Comparison of ENCODE assay signal across 1 cellular context in genomic region chr3:44289882-44290462, GRCh38.
TF ChIP-seq lines count a peak whose summit lies in the region.

No MANE protein-coding gene starts in this region.

TF ChIP-seq in K562, 482 proteins besides CTCF, POLR2A, EP300 and RAD21 (continued from another document):
- peak; percentile 63 for TF ChIP-seq SMARCA4 (IDR thresholded peaks at IDR 0.05)
- peak; percentile 79 for TF ChIP-seq JUND (IDR thresholded peaks at IDR 0.05; ENCODE audit: borderline replicate concordance, low read depth, low read length)
- peak; percentile 84; the same call in 2 of the 3 replicates for TF ChIP-seq JUND (tag; IDR thresholded peaks at IDR 0.05; ENCODE audit: borderline replicate concordance, low read depth, low read length)
- peak; percentile 63 for TF ChIP-seq DPF2 (IDR thresholded peaks at IDR 0.05)
- TF ChIP-seq ETV5 (CRISPR knock-in tag; IDR thresholded peaks at IDR 0.05; ENCODE audit: low read depth), result peak; percentile 59; the same call in 1 of the 2 replicates
- no peak for TF ChIP-seq ZNF584 (CRISPR knock-in tag; IDR thresholded peaks at IDR 0.05; ENCODE audit: low read depth)
- TF ChIP-seq LEF1 (IDR thresholded peaks at IDR 0.05), result 0 out of 2 replicates have a peak, but pooled peaks have one; percentile 30
- 0 out of 2 replicates have a peak, but pooled peaks have one; percentile 42 for TF ChIP-seq ZEB2 (IDR thresholded peaks at IDR 0.05)
- TF ChIP-seq ARID3A (IDR thresholded peaks at IDR 0.05; ENCODE audit: borderline replicate concordance, low read depth, low read length), result no peak
- 0 out of 2 replicates have a peak, but pooled peaks have one; percentile 38 for TF ChIP-seq JUN (IDR thresholded peaks at IDR 0.05; ENCODE audit: borderline replicate concordance, low read depth, low read length)
- no peak for TF ChIP-seq JUN (CRISPR knock-in tag; IDR thresholded peaks at IDR 0.05; ENCODE audit: borderline replicate concordance)
- TF ChIP-seq TRIM24 (IDR thresholded peaks at IDR 0.05), result peak in 1 of 2 experiments; percentile 31; a peak in 1 of 4 replicates
TF ChIP-seq in K562: peak in this region for 16.
